24 cellular contexts compared by ENCODE assay signal in the genomic region with DNA sequence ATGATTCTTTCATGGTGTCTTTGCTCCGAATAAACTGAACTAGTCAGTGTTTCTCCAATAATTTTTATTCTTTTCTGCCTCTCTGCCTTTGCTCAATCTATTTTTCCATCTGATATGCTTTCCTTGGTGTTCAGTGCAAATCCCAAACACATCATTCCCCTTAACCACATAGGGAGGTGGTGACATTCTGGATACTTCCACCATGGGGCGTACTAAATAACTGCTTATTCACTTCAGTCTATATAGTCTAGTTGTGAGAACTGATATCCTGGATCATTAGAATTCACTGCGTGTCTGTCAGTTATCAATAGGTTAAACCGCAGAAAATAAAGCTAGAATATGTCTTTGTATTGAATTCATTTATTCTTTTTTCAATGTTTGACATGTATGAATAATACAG.
A peak's percentile ranks its signal among the peaks of the same experiment; 100 is the strongest.
DNase-seq lines count a peak whose midpoint lies in the region; ATAC-seq, FAIRE-seq and TF ChIP-seq lines count a peak whose summit lies in the region.
"Had no signal": no experiment of that assay in that cellular context is flagged by ENCODE, and none has a peak within 500 bp of the region (broad histone marks: within the 10 kb centered on the region; RNA-seq: fewer than 3 reads in every experiment).

No MANE protein-coding gene starts in this region.

- H3K9me3 Mint-ChIP-seq in WTC11: peaks cover 4% of the 10 kb centered on the region
- H3K9me3 Mint-ChIP-seq: type B pancreatic cell had no signal

- CTCF ChIA-PET in WTC11 (lab: Charles Lee): no interaction called here

- ATAC-seq in WTC11 (peak; percentile 70), HG03439 (IDR thresholded peaks at IDR 0.05; ENCODE audit: unreplicated experiment) (no peak)
- ATAC-seq: activated naive CD4-positive, alpha-beta T cell treated with anti-CD3 and anti-CD28 coated beads, Interleukin-2, amount 50 U/mL, for 72 hours had no signal

- no peak for DNase-seq in GM12892 (ENCODE audit: insufficient read length)
- DNase-seq in M059J (ENCODE audit: low read depth): peak; percentile 16
- no peak for DNase-seq in WTC11 (ENCODE audit: low spot score)
- peak; percentile 24 for DNase-seq in fibroblast of villous mesenchyme (ENCODE audit: low read depth)
- no peak for DNase-seq in UCSD-AML1 (lab: John Stamatoyannopoulos, UW; ENCODE audit: unreplicated experiment)
- DNase-seq in cerebellum (ENCODE audit: low spot score): no peak
- DNase-seq in H4 (ENCODE audit: low spot score): no peak
- DNase-seq: activated CD4-positive, alpha-beta memory T cell treated with anti-CD3 and anti-CD28 coated beads for 36 hours; activated T-cell treated with anti-CD3 and anti-CD28 coated beads, Interleukin-2, amount 50 U/mL, for 48 hours; dermis blood vessel endothelial cell; DMS 273 treated with DMSO at 0.1 percent for 48 hours; esophagus squamous epithelium; islet precursor cell; NCI-H1930; NCI-H510A treated with DMSO at 0.1 percent for 48 hours; Peyer's patch; stimulated activated CD4-positive, alpha-beta T cell treated with anti-CD3 and anti-CD28 coated beads, Interleukin-15, amount 100 ng/mL, for 24 hours; stimulated activated naive CD4-positive, alpha-beta T cell treated with Interleukin-2 at 50 U/mL for 16 hours had no signal

- H3K4me3 ChIP-seq in fibroblast of villous mesenchyme (ENCODE audit: low read depth, low read length): no peak overlapping the region
- H3K4me3 ChIP-seq: BLaER1 treated with 17β-estradiol and CSF1 and Interleukin-3, amounts not matched to agents 10 nM and 100 nM; esophagus squamous epithelium; hepatocyte; Peyer's patch had no signal

- H3K36me3 Mint-ChIP-seq in WTC11: no peaks in the 10 kb centered on the region
- H3K36me3 Mint-ChIP-seq: type B pancreatic cell had no signal

- peaks cover 7% of the 10 kb centered on the region for H3K4me1 Mint-ChIP-seq in WTC11

- H3K4me3 Mint-ChIP-seq in WTC11: no peak overlapping the region
- H3K4me3 Mint-ChIP-seq: activated CD4-positive, alpha-beta memory T cell treated with anti-CD3 and anti-CD28 coated beads for 36 hours; memory B cell; type B pancreatic cell had no signal

- FAIRE-seq in GM12892 (lab: Jason Lieb, UNC): peak; percentile 21

- no peaks in the 10 kb centered on the region for H3K27me3 Mint-ChIP-seq in WTC11 (ENCODE audit: low read depth)
- H3K27me3 Mint-ChIP-seq: activated CD4-positive, alpha-beta memory T cell treated with anti-CD3 and anti-CD28 coated beads for 36 hours; memory B cell; type B pancreatic cell had no signal

- no peak for TF ChIP-seq CTCF in WTC11 (IDR thresholded peaks at IDR 0.05)
- peak; percentile 34 for TF ChIP-seq CTCF in fibroblast of villous mesenchyme (IDR thresholded peaks at IDR 0.05; ENCODE audit: insufficient read depth, low read depth, low read length)

- TF ChIP-seq POLR2A in GM12892 (IDR thresholded peaks at IDR 0.05; ENCODE audit: low read depth, low read length): no peak

- POLR2A ChIA-PET in WTC11 (lab: Charles Lee): no interaction called here

- no peak overlapping the region for H3K27ac Mint-ChIP-seq in WTC11
- H3K27ac Mint-ChIP-seq: activated CD4-positive, alpha-beta memory T cell treated with anti-CD3 and anti-CD28 coated beads for 36 hours; activated naive CD4-positive, alpha-beta T cell treated with anti-CD3 and anti-CD28 coated beads, Interleukin-2, amount 50 U/mL, for 72 hours; memory B cell; type B pancreatic cell had no signal

TF ChIP-seq in WTC11, 78 proteins besides CTCF, POLR2A, EP300 and RAD21:
- TF ChIP-seq ZNF138 (CRISPR knock-in tag; conservative IDR thresholded peaks at IDR 0.05): no peak
- no peak for TF ChIP-seq ZNF232 (CRISPR knock-in tag; IDR thresholded peaks at IDR 0.05)
- no peak for TF ChIP-seq EMX1 (CRISPR knock-in tag; IDR thresholded peaks at IDR 0.05)
- no peak for TF ChIP-seq NFATC4 (CRISPR knock-in tag; IDR thresholded peaks at IDR 0.05)
- TF ChIP-seq IRF2 (CRISPR knock-in tag; IDR thresholded peaks at IDR 0.05; ENCODE audit: borderline replicate concordance, low read depth): no peak
- TF ChIP-seq, protein P1, sequence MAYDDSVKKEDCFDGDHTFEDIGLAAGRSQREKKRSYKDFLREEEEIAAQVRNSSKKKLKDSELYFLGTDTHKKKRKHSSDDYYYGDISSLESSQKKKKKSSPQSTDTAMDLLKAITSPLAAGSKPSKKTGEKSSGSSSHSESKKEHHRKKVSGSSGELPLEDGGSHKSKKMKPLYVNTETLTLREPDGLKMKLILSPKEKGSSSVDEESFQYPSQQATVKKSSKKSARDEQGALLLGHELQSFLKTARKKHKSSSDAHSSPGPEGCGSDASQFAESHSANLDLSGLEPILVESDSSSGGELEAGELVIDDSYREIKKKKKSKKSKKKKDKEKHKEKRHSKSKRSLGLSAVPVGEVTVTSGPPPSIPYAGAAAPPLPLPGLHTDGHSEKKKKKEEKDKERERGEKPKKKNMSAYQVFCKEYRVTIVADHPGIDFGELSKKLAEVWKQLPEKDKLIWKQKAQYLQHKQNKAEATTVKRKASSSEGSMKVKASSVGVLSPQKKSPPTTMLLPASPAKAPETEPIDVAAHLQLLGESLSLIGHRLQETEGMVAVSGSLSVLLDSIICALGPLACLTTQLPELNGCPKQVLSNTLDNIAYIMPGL (CRISPR knock-in tag; IDR thresholded peaks at IDR 0.05): no peak
- no peak for TF ChIP-seq CREM (CRISPR knock-in tag; IDR thresholded peaks at IDR 0.05)

Comparison
In these comparisons a context has a peak if more than half of its experiments do, and no peak if none do; other contexts are left out.
1. DNase-seq: peak in M059J (single experiment) and fibroblast of villous mesenchyme (single experiment); none in GM12892 (single experiment), WTC11 (single experiment), UCSD-AML1 (single experiment), cerebellum (single experiment) and H4 (single experiment).